ENCODE assay signal across 21 cellular contexts in the genomic region with DNA sequence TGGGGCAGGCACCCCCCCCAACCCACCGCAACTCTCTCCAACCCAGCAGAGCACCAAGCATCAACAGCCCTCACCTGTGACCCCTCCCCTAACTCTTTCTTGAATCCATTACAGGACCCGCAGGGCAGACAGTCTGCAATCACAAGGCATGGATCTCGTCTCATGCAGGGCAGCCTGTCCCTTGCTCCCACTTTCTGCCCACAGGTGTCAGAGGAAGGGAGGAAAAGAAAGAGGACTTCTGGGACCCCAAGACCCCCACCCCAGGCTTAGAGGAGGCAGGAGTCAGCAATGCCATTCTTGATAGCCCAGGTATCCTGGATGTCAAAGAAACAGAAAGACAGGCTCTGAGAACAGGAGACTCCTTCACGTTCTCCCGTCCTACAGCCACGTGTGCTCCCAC.
"Had no signal": no experiment of that assay in that cellular context is flagged by ENCODE, and none has a peak within 500 bp of the region (broad histone marks: within the 10 kb centered on the region; RNA-seq: fewer than 3 reads in every experiment).

No MANE protein-coding gene starts in this region.

- H3K36me3 ChIP-seq: colonic mucosa, gastrocnemius medialis, right lobe of liver, tibial nerve had no signal

- DNase-seq: cerebellar nuclear complex; colonic mucosa; dermis blood vessel endothelial cell; erythroblast; gastrocnemius medialis; immature natural killer cell; left colon; left ventricle myocardium superior; naive thymus-derived CD4-positive, alpha-beta T cell; nephron progenitor cell; psoas muscle; retina; right lobe of liver; stimulated activated CD4-positive, alpha-beta T cell treated with anti-CD3 and anti-CD28 coated beads, Interleukin-15, amount 100 ng/mL, for 24 hours; stimulated activated CD4-positive, alpha-beta T cell treated with anti-CD3 and anti-CD28 coated beads, Interleukin-1b, Interleukin-23, amount 100 ng/mL, for 48 hours; stimulated activated CD4-positive, alpha-beta T cell treated with anti-CD3 and anti-CD28 coated beads, Interleukin-4, amount 100 ng/mL, for 24 hours; stimulated activated naive B cell treated with anti-CD40 and anti-IgM and Interleukin-4, amounts not matched to agents 10 μg/mL and 1 μg/mL and 100 μg/mL, for 72 hours; stimulated activated naive CD8-positive, alpha-beta T cell treated with anti-CD3 and anti-CD28 coated beads, Interleukin-15, amount 100 ng/mL, for 72 hours; testis had no signal

- H3K9me3 Mint-ChIP-seq: immature natural killer cell; naive thymus-derived CD4-positive, alpha-beta T cell; nephron progenitor cell; stimulated activated naive B cell treated with anti-CD40 and anti-IgM and Interleukin-4, amounts not matched to agents 10 μg/mL and 1 μg/mL and 100 μg/mL, for 72 hours; stimulated activated naive CD8-positive, alpha-beta T cell treated with anti-CD3 and anti-CD28 coated beads, Interleukin-15, amount 100 ng/mL, for 72 hours had no signal

- H3K4me3 Mint-ChIP-seq: immature natural killer cell; naive thymus-derived CD4-positive, alpha-beta T cell; nephron progenitor cell; stimulated activated naive B cell treated with anti-CD40 and anti-IgM and Interleukin-4, amounts not matched to agents 10 μg/mL and 1 μg/mL and 100 μg/mL, for 72 hours; stimulated activated naive CD8-positive, alpha-beta T cell treated with anti-CD3 and anti-CD28 coated beads, Interleukin-15, amount 100 ng/mL, for 72 hours had no signal

- H3K36me3 Mint-ChIP-seq: immature natural killer cell; naive thymus-derived CD4-positive, alpha-beta T cell; stimulated activated naive B cell treated with anti-CD40 and anti-IgM and Interleukin-4, amounts not matched to agents 10 μg/mL and 1 μg/mL and 100 μg/mL, for 72 hours had no signal

- ATAC-seq: gastrocnemius medialis; left colon; left ventricle myocardium superior; naive thymus-derived CD4-positive, alpha-beta T cell; psoas muscle; right lobe of liver; stimulated activated naive B cell treated with anti-CD40 and anti-IgM and Interleukin-4, amounts not matched to agents 10 μg/mL and 1 μg/mL and 100 μg/mL, for 72 hours; stimulated activated naive CD8-positive, alpha-beta T cell treated with anti-CD3 and anti-CD28 coated beads, Interleukin-15, amount 100 ng/mL, for 72 hours had no signal

- H3K27me3 ChIP-seq: right lobe of liver, testis had no signal

- H3K4me3 ChIP-seq: colonic mucosa, gastrocnemius medialis, psoas muscle, right lobe of liver, testis, tibial nerve had no signal

- H3K4me1 Mint-ChIP-seq: stimulated activated naive B cell treated with anti-CD40 and anti-IgM and Interleukin-4, amounts not matched to agents 10 μg/mL and 1 μg/mL and 100 μg/mL, for 72 hours had no signal

- H3K9me3 ChIP-seq: colonic mucosa, gastrocnemius medialis, psoas muscle, right lobe of liver, testis, tibial nerve had no signal

- H3K27ac Mint-ChIP-seq: immature natural killer cell; naive thymus-derived CD4-positive, alpha-beta T cell; nephron progenitor cell; stimulated activated naive B cell treated with anti-CD40 and anti-IgM and Interleukin-4, amounts not matched to agents 10 μg/mL and 1 μg/mL and 100 μg/mL, for 72 hours; stimulated activated naive CD8-positive, alpha-beta T cell treated with anti-CD3 and anti-CD28 coated beads, Interleukin-15, amount 100 ng/mL, for 72 hours had no signal

- H3K4me1 ChIP-seq: colonic mucosa, gastrocnemius medialis, psoas muscle, right lobe of liver, testis, tibial nerve had no signal

- H3K27ac ChIP-seq: colonic mucosa, gastrocnemius medialis, parathyroid adenoma, psoas muscle, right lobe of liver, testis, tibial nerve had no signal
